ENCODE assay signal across 1 cellular context in genomic region chr19:4473011-4473410, GRCh38.
TF ChIP-seq lines count a peak whose summit lies in the region.

No MANE protein-coding gene starts in this region.

TF ChIP-seq in SK-N-SH treated with all-trans-retinoic acid at 6 μM for 48 hours, 23 proteins besides CTCF, POLR2A, EP300 and RAD21 (continued from another document):
- no peak for TF ChIP-seq TCF4 (CRISPR knock-in tag; IDR thresholded peaks at IDR 0.05; ENCODE audit: borderline replicate concordance)
- no peak for TF ChIP-seq ZFP30 (CRISPR knock-in tag; IDR thresholded peaks at IDR 0.05)
- TF ChIP-seq ISL1 (CRISPR knock-in tag; IDR thresholded peaks at IDR 0.05): no peak
- TF ChIP-seq ZNF8 (CRISPR knock-in tag; IDR thresholded peaks at IDR 0.05): no peak
- no peak for TF ChIP-seq ARNTL (CRISPR knock-in tag; IDR thresholded peaks at IDR 0.05; ENCODE audit: borderline replicate concordance, low read depth)
- TF ChIP-seq CSRNP3 (CRISPR knock-in tag; IDR thresholded peaks at IDR 0.05): no peak
- no peak for TF ChIP-seq ZC3H10 (CRISPR knock-in tag; IDR thresholded peaks at IDR 0.05)
- TF ChIP-seq CREB5 (CRISPR knock-in tag; IDR thresholded peaks at IDR 0.05; ENCODE audit: low read depth): no peak
TF ChIP-seq in SK-N-SH treated with all-trans-retinoic acid at 6 μM for 48 hours: peak in this region for 0.
